Comparison of ENCODE assay signal across 8 cellular contexts in the genomic region with DNA sequence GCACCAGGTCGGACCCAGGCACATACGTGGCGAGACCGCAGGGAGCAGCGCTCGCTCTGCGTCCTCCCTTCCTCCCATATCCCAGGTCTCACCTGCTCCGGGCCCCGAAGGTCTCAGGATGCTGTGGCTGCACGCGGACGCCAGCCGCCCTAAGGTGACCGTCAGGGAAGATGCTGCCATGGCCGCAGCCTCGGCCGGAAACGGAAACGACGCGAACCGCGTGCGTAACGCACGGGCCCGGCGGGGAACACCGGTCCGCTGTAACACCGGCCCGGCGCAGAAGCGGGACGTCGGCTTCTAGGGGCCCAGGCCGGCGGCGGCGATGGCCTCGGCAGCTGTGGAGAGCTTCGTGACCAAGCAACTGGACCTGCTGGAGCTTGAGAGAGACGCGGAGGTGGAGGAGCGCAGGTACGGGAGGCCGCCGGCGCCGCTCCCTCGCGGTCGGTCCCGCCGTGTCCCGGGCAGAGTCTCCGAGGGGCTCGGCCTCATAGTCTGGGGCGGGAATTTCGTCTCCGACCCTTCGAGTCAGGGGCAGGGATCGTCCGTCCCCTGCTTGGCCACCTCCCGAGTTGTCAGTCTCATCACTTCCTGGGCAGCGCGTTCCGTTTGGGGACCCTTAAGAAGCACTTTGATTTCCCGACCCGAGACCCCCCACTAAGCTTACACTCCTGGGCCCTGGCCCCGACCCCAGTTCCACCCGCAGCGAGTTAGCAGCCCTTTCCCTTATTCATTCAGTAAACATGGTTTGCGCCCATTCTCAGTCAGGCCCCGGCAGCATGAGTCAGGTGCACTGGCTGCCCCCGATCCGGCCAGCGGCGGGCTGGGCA. TPM values are rescaled to one million over a fixed set of nuclear protein-coding genes. Genes with fewer than 3 reads are reported as not detected.
DNase-seq lines count a peak whose midpoint lies in the region; ATAC-seq and TF ChIP-seq lines count a peak whose summit lies in the region.

A gene (plus strand): TSS at position 261 of the 827 bp plus-strand sequence. CDS start 62 bp downstream, at position 323.
A gene (minus strand): TSS at position 202 of the 827 bp plus-strand sequence. CDS start 22 bp downstream, at position 180.

- TF ChIP-seq CTCF in endodermal cell (conservative IDR thresholded peaks at IDR 0.05) = no peak

- peaks cover 41 to 61% (median 50%) of the 10 kb centered on the region in 11 experiments for H3K36me3 ChIP-seq in BLaER1 treated with 17β-estradiol and CSF1 and Interleukin-3, amounts not matched to agents 10 nM and 100 nM
- H3K36me3 ChIP-seq in endodermal cell (ENCODE audit: control insufficient read depth, insufficient read depth, low read length) = peaks cover 38% of the 10 kb centered on the region

- DNase-seq in NOMO-1 (lab: John Stamatoyannopoulos, UW; ENCODE audit: unreplicated experiment in 2 of 2) = peak; percentile 72 to 79
- DNase-seq in activated CD8-positive, alpha-beta memory T cell treated with anti-CD3 and anti-CD28 coated beads for 48 hours (ENCODE audit: low read depth in 2 of 3, low spot score in 2 of 3) = peak; percentile 75 to 91 (median 76)
- DNase-seq in endodermal cell = peak; percentile 94
- DNase-seq in mesenteric fat pad (ENCODE audit: low spot score) = peak; percentile 99
- DNase-seq in stimulated activated CD8-positive, alpha-beta memory T cell treated with anti-CD3 and anti-CD28 coated beads, Interleukin-15, amount 100 ng/mL, for 24 hours (ENCODE audit: low read depth) = peak; percentile 87

- no peaks in the 10 kb centered on the region for H3K27me3 ChIP-seq in BLaER1 treated with 17β-estradiol and CSF1 and Interleukin-3, amounts not matched to agents 10 nM and 100 nM
- no peaks in the 10 kb centered on the region for H3K27me3 ChIP-seq in endodermal cell (ENCODE audit: control insufficient read depth, insufficient read depth, low read length, poor library complexity, severe bottlenecking)

- peaks cover 39% of the 10 kb centered on the region for H3K36me3 Mint-ChIP-seq in endodermal cell (ENCODE audit: low read depth)

- H3K9me3 Mint-ChIP-seq in endodermal cell = no peaks in the 10 kb centered on the region

- H3K4me1 ChIP-seq in BLaER1 treated with 17β-estradiol and CSF1 and Interleukin-3, amounts not matched to agents 10 nM and 100 nM = peaks cover 26 to 40% (median 35%) of the 10 kb centered on the region in 10 experiments
- no peaks in the 10 kb centered on the region for H3K4me1 ChIP-seq in endodermal cell (ENCODE audit: control insufficient read depth, insufficient read depth, low read length)

- no peaks in the 10 kb centered on the region for H3K9me3 ChIP-seq in BLaER1 treated with 17β-estradiol and CSF1 and Interleukin-3, amounts not matched to agents 10 nM and 100 nM (replicated peaks in 1 of 11)
- no peaks in the 10 kb centered on the region for H3K9me3 ChIP-seq in endodermal cell (ENCODE audit: control insufficient read depth, low read length)

- peak within 1 kb of the TSS; percentile 96 for H3K27ac Mint-ChIP-seq in endodermal cell

- H3K9ac ChIP-seq in BLaER1 treated with 17β-estradiol and CSF1 and Interleukin-3, amounts not matched to agents 10 nM and 100 nM = peak within 1 kb of the TSS; percentile 88 to 97 (median 91)
- H3K9ac ChIP-seq in endodermal cell (ENCODE audit: extremely low read depth, low read length, poor library complexity, severe bottlenecking) = peak within 1 kb of the TSS; percentile 58

- WGBS in endodermal cell (ENCODE audit: insufficient coverage in 1 of 2, insufficient read length in 1 of 2), 2 experiments = 0% methylated on average over 42 to 79 of the region's 79 CpGs

- H3K4me1 Mint-ChIP-seq in endodermal cell = peaks cover 20% of the 10 kb centered on the region

- peak within 1 kb of the TSS; percentile 93 for H3K4me3 Mint-ChIP-seq in endodermal cell

- H3K4me2 ChIP-seq in BLaER1 treated with 17β-estradiol and CSF1 and Interleukin-3, amounts not matched to agents 10 nM and 100 nM = peak within 1 kb of the TSS; percentile 82 to 98 (median 91)

- H3K27ac ChIP-seq in BLaER1 treated with 17β-estradiol and CSF1 and Interleukin-3, amounts not matched to agents 10 nM and 100 nM = peak within 1 kb of the TSS; percentile 77 to 90 (median 84)
- H3K27ac ChIP-seq in endodermal cell (ENCODE audit: low read depth, low read length) = no peak within 1 kb of the TSS

- ATAC-seq in GM19324 (IDR thresholded peaks at IDR 0.05; ENCODE audit: low FRiP score, unreplicated experiment) (peak; percentile 88), HG03521 (IDR thresholded peaks at IDR 0.05; ENCODE audit: unreplicated experiment) (peak; percentile 84)

- H4K20me1 ChIP-seq in BLaER1 treated with 17β-estradiol and CSF1 and Interleukin-3, amounts not matched to agents 10 nM and 100 nM = peaks cover 0 to 63% (median 42%) of the 10 kb centered on the region in 11 experiments; a peak in 21 of 22 replicates

- H3K27me3 Mint-ChIP-seq in endodermal cell (ENCODE audit: insufficient read depth) = no peaks in the 10 kb centered on the region

- peak within 1 kb of the TSS; percentile 83 to 98 (median 92) for H3K4me3 ChIP-seq in BLaER1 treated with 17β-estradiol and CSF1 and Interleukin-3, amounts not matched to agents 10 nM and 100 nM
- H3K4me3 ChIP-seq in endodermal cell (ENCODE audit: low read length) = peak within 1 kb of the TSS; percentile 92

RNA-seq across cellular contexts. Expression of the first gene that starts in this region (rescaled TPM):
- total RNA-seq in endodermal cell = 10 to 100 TPM; 23.9 to 28.3 TPM
- 16.2 TPM for polyA plus RNA-seq in endodermal cell (2013, experiment 1 of 2)
- 12.4 TPM for polyA plus RNA-seq in endodermal cell (2013, experiment 2 of 2)
- 16.7 TPM for total RNA-seq in mesenteric fat pad

RNA-seq across cellular contexts. Expression of the second gene that starts in this region (rescaled TPM):
- total RNA-seq in endodermal cell = 10 to 100 TPM; 63.8 to 64.9 TPM
- polyA plus RNA-seq in endodermal cell (2013, experiment 1 of 2) = 58.7 TPM
- polyA plus RNA-seq in endodermal cell (2013, experiment 2 of 2) = 54.7 TPM
- 41.9 TPM for total RNA-seq in mesenteric fat pad
